Comparison of ENCODE assay signal across 8 cellular contexts in the genomic region with DNA sequence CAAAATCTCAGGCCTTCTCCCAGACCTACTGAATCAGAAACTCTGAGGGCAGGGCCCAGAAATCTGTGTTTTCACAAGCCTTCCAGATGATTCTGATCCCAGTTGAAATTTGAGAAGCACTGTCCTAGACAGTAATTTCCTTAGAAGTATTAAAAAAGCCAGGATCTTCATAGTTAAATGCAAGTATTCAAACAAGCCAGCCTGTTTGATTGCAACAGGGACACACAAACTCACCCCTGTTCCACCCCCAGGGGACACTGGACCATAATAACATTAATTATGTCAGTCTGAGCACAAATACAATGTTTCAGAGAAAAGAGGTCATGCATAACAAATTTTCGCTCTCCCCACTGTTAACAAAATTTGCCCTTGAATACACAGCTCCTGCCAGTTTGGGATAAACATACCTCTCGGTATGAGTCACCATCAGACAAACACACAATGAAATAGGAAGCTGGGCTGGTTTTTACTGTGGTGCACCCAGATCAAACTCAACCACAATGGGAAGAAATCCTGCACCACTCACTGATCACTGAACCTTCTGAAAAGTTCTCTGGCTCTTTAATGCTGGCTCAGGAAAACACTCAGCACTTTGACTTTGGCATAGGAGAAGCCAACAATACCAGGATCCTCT. TPM values are rescaled to one million over a fixed set of nuclear protein-coding genes. Genes with fewer than 3 reads are reported as not detected.
DNase-seq lines count a peak whose midpoint lies in the region; ATAC-seq and TF ChIP-seq lines count a peak whose summit lies in the region.

No MANE protein-coding gene starts in this region.

- in situ Hi-C loops in Panc1 (cut with HindIII; ENCODE audit: low pct_unique_long_range_greater_than_20kb, low sequenced_read_pairs): no loop called here

- no peak overlapping the region for H3K4me3 ChIP-seq in Panc1 (ENCODE audit: low read depth in 2 of 2, low read length in 2 of 2)
- H3K4me3 ChIP-seq in fibroblast of pulmonary artery (replicated peaks; ENCODE audit: low read depth, low read length): no peak overlapping the region
- H3K4me3 ChIP-seq in skeletal muscle cell (ENCODE audit: low read depth, low read length): no peak overlapping the region

- peaks cover 94% of the 10 kb centered on the region for H3K4me1 ChIP-seq in Panc1 (ENCODE audit: control insufficient read depth, insufficient read depth, low read length)

- POLR2A ChIA-PET in Panc1 (lab: Charles Lee): interaction anchor here (0.7 kb wide), 1 partner anchor 10 kb away, joined by 3 read pairs; no protein-coding TSS in a partner anchor

- peak; percentile 24 for DNase-seq in GOT3 (lab: John Stamatoyannopoulos, UW)
- DNase-seq in Panc1 (ENCODE audit: low read depth, low spot score): no peak
- peak; percentile 78 for DNase-seq in fibroblast of pulmonary artery (ENCODE audit: low read depth)
- DNase-seq in skeletal muscle cell (ENCODE audit: low read depth): peak; percentile 43
- no peak for DNase-seq in stimulated activated naive CD8-positive, alpha-beta T cell treated with anti-CD3 and anti-CD28 coated beads, Interleukin-15, Interleukin-2, amounts not matched to agents 100 U/mL and 50 U/mL, for 24 hours
- no peak for DNase-seq in activated gamma-delta T cell treated with Interleukin-2 at 50 U/mL for 16 hours
- DNase-seq in stimulated activated CD8-positive, alpha-beta memory T cell treated with anti-CD3 and anti-CD28 coated beads, Interleukin-4, amount 100 ng/mL, for 48 hours: no peak

- no peaks in the 10 kb centered on the region; the same call in 1 of the 2 replicates for H3K9me3 ChIP-seq in Panc1 (ENCODE audit: control insufficient read depth, insufficient read depth, low read depth, low read length)

- TF ChIP-seq CTCF in Panc1 (IDR thresholded peaks at IDR 0.05) (no peak), fibroblast of pulmonary artery (IDR thresholded peaks at IDR 0.05; ENCODE audit: low read length, missing control alignments) (no peak)

- CTCF ChIA-PET in Panc1 (lab: Charles Lee): interaction anchor here (0.5 kb wide), 1 partner anchor 70 kb away, joined by 8 read pairs; no protein-coding TSS in a partner anchor

- no TSS peak for BruUV-seq in Panc1 (replicated peaks; lab: Mats Ljungman, UMichigan)

- intact Hi-C loops in Panc1 (cut with micrococcal nuclease; ENCODE audit: unreplicated experiment): no loop called here

- no peaks in the 10 kb centered on the region for H3K27me3 ChIP-seq in Panc1 (ENCODE audit: control insufficient read depth, insufficient read depth, low read length)

- ATAC-seq in Panc1 (peak; percentile 92), GM21619 (IDR thresholded peaks at IDR 0.05; ENCODE audit: unreplicated experiment) (no peak)
- no peak for ATAC-seq in stimulated activated naive CD8-positive, alpha-beta T cell treated with anti-CD3 and anti-CD28 coated beads, Interleukin-15, Interleukin-2, amounts not matched to agents 100 U/mL and 50 U/mL, for 24 hours

- no peaks in the 10 kb centered on the region; the same call in 1 of the 2 replicates for H3K36me3 ChIP-seq in Panc1 (ENCODE audit: control insufficient read depth, insufficient read depth, low read length)

- peak overlapping the region; percentile 95 for H3K27ac ChIP-seq in Panc1 (ENCODE audit: low read length)

RNA-seq across cellular contexts. Expression of a gene that starts 34.3 kb away (rescaled TPM):
- 274 TPM for total RNA-seq in Panc1 (2021; ENCODE audit: unreplicated experiment)
- 97.4 TPM for polyA plus RNA-seq in Panc1 (2012; ENCODE audit: insufficient read length)

Comparison
In these comparisons a context has a peak if more than half of its experiments do, and no peak if none do; other contexts are left out.
1. DNase-seq: peak in GOT3 (single experiment), fibroblast of pulmonary artery (single experiment) and skeletal muscle cell (single experiment); none in Panc1 (single experiment), stimulated activated naive CD8-positive, alpha-beta T cell treated with anti-CD3 and anti-CD28 coated beads, Interleukin-15, Interleukin-2, amounts not matched to agents 100 U/mL and 50 U/mL, for 24 hours (single experiment), activated gamma-delta T cell treated with Interleukin-2 at 50 U/mL for 16 hours (single experiment) and stimulated activated CD8-positive, alpha-beta memory T cell treated with anti-CD3 and anti-CD28 coated beads, Interleukin-4, amount 100 ng/mL, for 48 hours (single experiment).